8 cellular contexts compared by ENCODE assay signal in genomic region chr9:4792054-4792571, GRCh38. TPM values are rescaled to one million over a fixed set of nuclear protein-coding genes. Genes with fewer than 3 reads are reported as not detected.
DNase-seq lines count a peak whose midpoint lies in the region; ATAC-seq and TF ChIP-seq lines count a peak whose summit lies in the region.

No MANE protein-coding gene starts in this region.

- H3K4me2 ChIP-seq in PC-9 (peak overlapping the region; percentile 76), neuronal stem cell (ENCODE audit: insufficient read depth, low read length, poor library complexity, severe bottlenecking) (peak overlapping the region; percentile 78)

- H3K14ac ChIP-seq in neuronal stem cell (ENCODE audit: low read length): no peak overlapping the region

- in situ Hi-C loops in G401 (cut with HindIII; ENCODE audit: low sequenced_read_pairs): no loop called here

- peak overlapping the region; percentile 86 for H2AFZ ChIP-seq in PC-9
- H2AFZ ChIP-seq in neuronal stem cell (ENCODE audit: low read length): peak overlapping the region; percentile 76

- H3K4me1 ChIP-seq in PC-9 (replicated peaks; ENCODE audit: insufficient read depth) (peaks cover 10% of the 10 kb centered on the region; the same call in 1 of the 2 replicates), neuronal stem cell (ENCODE audit: control insufficient read depth in 2 of 2, insufficient read depth in 1 of 2, low read depth in 1 of 2, low read length in 2 of 2) (peaks cover 0 to 7% of the 10 kb centered on the region in 2 donors)

- H4K20me1 ChIP-seq in PC-9 (ENCODE audit: insufficient read depth): peaks cover 15% of the 10 kb centered on the region

- H2BK120ac ChIP-seq in neuronal stem cell (ENCODE audit: low read depth, low read length): no peak overlapping the region

- H3K79me1 ChIP-seq in neuronal stem cell (ENCODE audit: low read depth, low read length): peaks cover 3% of the 10 kb centered on the region

- H3K79me2 ChIP-seq in PC-9 (ENCODE audit: low read depth): peaks cover 39% of the 10 kb centered on the region

- H3K4me3 ChIP-seq in PC-9 (peak overlapping the region; percentile 54; the same call in 1 of the 2 replicates), epithelial cell of esophagus (ENCODE audit: low read length) (peak overlapping the region; percentile 64), neuronal stem cell (ENCODE audit: low read length in 2 of 2) (peak overlapping the region; percentile 75 to 79)

- peak overlapping the region; percentile 85 for H3K9ac ChIP-seq in neuronal stem cell (ENCODE audit: low read depth, low read length, poor library complexity)

- intact Hi-C loops in PC-9 (cut with micrococcal nuclease; ENCODE audit: unreplicated experiment): loop anchor here (2.0 kb wide), 1 partner anchor 193 kb away; the partner anchor contains the start of gene JAK2

- H2BK12ac ChIP-seq in neuronal stem cell (ENCODE audit: low read length): no peak overlapping the region

- H4K8ac ChIP-seq in neuronal stem cell (ENCODE audit: low read depth, low read length): no peak overlapping the region

- no peaks in the 10 kb centered on the region for H3K27me3 ChIP-seq in PC-9 (ENCODE audit: insufficient read depth, low read depth)
- no peaks in the 10 kb centered on the region for H3K27me3 ChIP-seq in neuronal stem cell (ENCODE audit: control insufficient read depth in 3 of 3, insufficient read depth in 3 of 3, low read depth in 1 of 3, low read length in 3 of 3)

- CTCF ChIA-PET in PC-9 (lab: Charles Lee): no interaction called here

- peak; percentile 35 for ATAC-seq in GM18870 (IDR thresholded peaks at IDR 0.05; ENCODE audit: unreplicated experiment)
- peak; percentile 21 for ATAC-seq in HG02763 (IDR thresholded peaks at IDR 0.05; ENCODE audit: unreplicated experiment)

- H3K4ac ChIP-seq in neuronal stem cell (ENCODE audit: low read length): no peak overlapping the region

- POLR2A ChIA-PET in PC-9 (lab: Charles Lee; ENCODE audit: unreplicated experiment): no interaction called here

- H3K9me3 ChIP-seq in PC-9 (ENCODE audit: insufficient read depth, low read depth): no peaks in the 10 kb centered on the region
- no peaks in the 10 kb centered on the region for H3K9me3 ChIP-seq in neuronal stem cell (replicated peaks in 1 of 2; ENCODE audit: control insufficient read depth in 2 of 2, insufficient read depth in 1 of 2, low read depth in 1 of 2, low read length in 2 of 2)

- H3K18ac ChIP-seq in neuronal stem cell (ENCODE audit: low read length): peak overlapping the region; percentile 36

- DNase-seq in PC-9 (no peak), epithelial cell of esophagus (ENCODE audit: low read depth) (no peak), neuronal stem cell (ENCODE audit: low spot score) (no peak), hepatic stellate cell (ENCODE audit: low spot score) (no peak), hippocampal formation (lab: John Stamatoyannopoulos, UW) (no peak), G401 (ENCODE audit: low spot score) (no peak)

- H4K91ac ChIP-seq in neuronal stem cell (ENCODE audit: low read depth, low read length, poor library complexity): no peak overlapping the region

- H3K27ac ChIP-seq in PC-9 (no peak overlapping the region), neuronal stem cell (replicated peaks; ENCODE audit: low read length) (no peak overlapping the region)

- no peaks in the 10 kb centered on the region for H3K36me3 ChIP-seq in PC-9 (ENCODE audit: low read depth)
- no peaks in the 10 kb centered on the region for H3K36me3 ChIP-seq in neuronal stem cell (replicated peaks in 1 of 2; ENCODE audit: control insufficient read depth in 2 of 2, insufficient read depth in 2 of 2, low read length in 2 of 2)

- TF ChIP-seq CTCF in PC-9 (conservative IDR thresholded peaks at IDR 0.05) (no peak), epithelial cell of esophagus (IDR thresholded peaks at IDR 0.05; ENCODE audit: insufficient read depth, low read depth, low read length, missing control alignments) (no peak)

- no peaks in the 10 kb centered on the region for H3K9me2 ChIP-seq in PC-9 (ENCODE audit: insufficient read depth)

- H3K23ac ChIP-seq in neuronal stem cell (ENCODE audit: low read depth, low read length, poor library complexity): no peak overlapping the region

- no CpG with 5 or more reads among the region's 23 CpGs for WGBS in neuronal stem cell (ENCODE audit: extremely low coverage in 2 of 2, insufficient read length in 2 of 2, insufficient replicate concordance in 1 of 2), 2 donors

- H2BK15ac ChIP-seq in neuronal stem cell (ENCODE audit: low read length): no peak overlapping the region

- H3F3A ChIP-seq in PC-9 (ENCODE audit: insufficient read depth, low read depth): no peaks in the 10 kb centered on the region

- H2BK5ac ChIP-seq in neuronal stem cell (ENCODE audit: low read length): no peak overlapping the region

- H2AK5ac ChIP-seq in neuronal stem cell (ENCODE audit: low read depth, low read length): no peak overlapping the region

- BruUV-seq in PC-9 (replicated peaks; lab: Mats Ljungman, UMichigan): no TSS peak

RNA-seq across cellular contexts. Expression of gene RCL1, which starts 0.6 kb away (rescaled TPM):
- total RNA-seq in PC-9 (2021): 8.5 and 9.5 TPM in 2 replicates
- polyA plus RNA-seq in neuronal stem cell (2013, experiment 1 of 2): 14.8 TPM
- 13.4 TPM for polyA plus RNA-seq in neuronal stem cell (2013, experiment 2 of 2)
- total RNA-seq in G401 (2014; rRNA removed; shearing (Covaris generic)): 21.2 and 27.4 TPM in 2 replicates

RNA-seq across cellular contexts. Expression of gene AK3, which starts 51.1 kb away (rescaled TPM):
- 34.0 and 36.2 TPM in 2 replicates for total RNA-seq in PC-9 (2021)
- 27.3 TPM for polyA plus RNA-seq in neuronal stem cell (2013, experiment 1 of 2)
- polyA plus RNA-seq in neuronal stem cell (2013, experiment 2 of 2): 28.6 TPM
- total RNA-seq in G401 (2014; rRNA removed; shearing (Covaris generic)): 67.9 and 71.6 TPM in 2 replicates
